8 cellular contexts compared by ENCODE assay signal in genomic region chr13:40789275-40790231, GRCh38. TPM values are rescaled to one million over a fixed set of nuclear protein-coding genes. Genes with fewer than 3 reads are reported as not detected.
DNase-seq lines count a peak whose midpoint lies in the region; ATAC-seq and TF ChIP-seq lines count a peak whose summit lies in the region.

TSS of gene SLC25A15 (plus strand) at chr13:40789611. CDS start at chr13:40793227, 3,616 bp downstream.

- peak within 1 kb of the TSS; percentile 85 for H3K27ac Mint-ChIP-seq in activated naive CD8-positive, alpha-beta T cell

- TF ChIP-seq EP300 in ovary (IDR thresholded peaks at IDR 0.05) (no peak), tibial nerve (IDR thresholded peaks at IDR 0.05) (no peak)

- H3K9me3 ChIP-seq in ovary = no peaks in the 10 kb centered on the region
- no peaks in the 10 kb centered on the region for H3K9me3 ChIP-seq in tibial nerve

- H3K4me1 ChIP-seq in ovary (ENCODE audit: insufficient read depth) (no peaks in the 10 kb centered on the region), tibial nerve (peaks cover 0 to 10% (median 0%) of the 10 kb centered on the region in 4 donors)

- H3K36me3 Mint-ChIP-seq in activated naive CD8-positive, alpha-beta T cell = no peaks in the 10 kb centered on the region

- peak; percentile 82 for ATAC-seq in GM21723 (IDR thresholded peaks at IDR 0.05; ENCODE audit: unreplicated experiment)

- 0 to 1% (median 0%) methylated on average over 97 to 105 of the region's 105 CpGs for WGBS in ovary, 3 donors
- 1 to 4% methylated on average over 16 to 22 of the region's 105 CpGs for WGBS in tibial nerve, 2 donors

- peak; percentile 96 for DNase-seq in GM03348 (ENCODE audit: low spot score)
- peak; percentile 34 for DNase-seq in KG1 (lab: John Stamatoyannopoulos, UW)
- peak; percentile 38 for DNase-seq in SKM-1 (lab: John Stamatoyannopoulos, UW; ENCODE audit: unreplicated experiment)
- peak in 40 of 42 donors; percentile 20 to 81 (median 59) for DNase-seq in head of caudate nucleus
- DNase-seq in ovary = peak; percentile 65 to 84 (median 73)
- peak in 1 of 2 donors; percentile 50 for DNase-seq in tibial nerve (ENCODE audit: low spot score in 2 of 2)

- TF ChIP-seq CTCF in ovary (IDR thresholded peaks at IDR 0.05) = peak in 2 of 3 donors; percentile 22 to 44
- TF ChIP-seq CTCF in tibial nerve (IDR thresholded peaks at IDR 0.05) = peak; percentile 17 to 56 (median 51)

- H3K4me3 Mint-ChIP-seq in activated naive CD8-positive, alpha-beta T cell = peak within 1 kb of the TSS; percentile 84

- TF ChIP-seq POLR2A in ovary (IDR thresholded peaks at IDR 0.05) = no peak
- peak in 1 of 2 donors; percentile 39 for TF ChIP-seq POLR2A in tibial nerve (IDR thresholded peaks at IDR 0.05)

- H3K4me3 ChIP-seq in ovary (peak within 1 kb of the TSS; percentile 56), tibial nerve (peak within 1 kb of the TSS; percentile 61 to 72 (median 70))

- peaks cover 34% of the 10 kb centered on the region for H3K4me1 Mint-ChIP-seq in activated naive CD8-positive, alpha-beta T cell (ENCODE audit: low read depth)

- peak within 1 kb of the TSS; percentile 65 to 79 for H3K27ac ChIP-seq in ovary
- H3K27ac ChIP-seq in tibial nerve = peak within 1 kb of the TSS; percentile 71 to 87 (median 80)

- intact Hi-C loops in head of caudate nucleus (cut with DNase I) (no loop called here), ovary (cut with DNase I) (loop anchor here in 2 of 4 donors (5.0 to 10.0 kb wide), 2 partner anchors 265 to 268 kb away; no protein-coding TSS in a partner anchor)

- H3K9me3 Mint-ChIP-seq in activated naive CD8-positive, alpha-beta T cell (ENCODE audit: low read depth) = no peaks in the 10 kb centered on the region

- no peaks in the 10 kb centered on the region for H3K36me3 ChIP-seq in ovary
- H3K36me3 ChIP-seq in tibial nerve = peaks cover 0 to 20% (median 0%) of the 10 kb centered on the region in 3 donors

- no peaks in the 10 kb centered on the region for H3K27me3 Mint-ChIP-seq in activated naive CD8-positive, alpha-beta T cell

- H3K27me3 ChIP-seq in ovary (no peaks in the 10 kb centered on the region), tibial nerve (no peaks in the 10 kb centered on the region)

RNA-seq across cellular contexts. Expression of gene SLC25A15, which starts in this region (rescaled TPM):
- total RNA-seq in ovary = 1 to 10 TPM; 2.3 to 8.4 (median 4.6) TPM
- polyA plus RNA-seq in ovary = 10 to 100 TPM in 1 of 2 donors, 1 to 10 TPM in 1; 1.7 to 15.4 TPM
- total RNA-seq in tibial nerve = 1 to 10 TPM; 3.1 to 9.4 (median 7.0) TPM
